Comparison of ENCODE assay signal across 8 cellular contexts in the genomic region with DNA sequence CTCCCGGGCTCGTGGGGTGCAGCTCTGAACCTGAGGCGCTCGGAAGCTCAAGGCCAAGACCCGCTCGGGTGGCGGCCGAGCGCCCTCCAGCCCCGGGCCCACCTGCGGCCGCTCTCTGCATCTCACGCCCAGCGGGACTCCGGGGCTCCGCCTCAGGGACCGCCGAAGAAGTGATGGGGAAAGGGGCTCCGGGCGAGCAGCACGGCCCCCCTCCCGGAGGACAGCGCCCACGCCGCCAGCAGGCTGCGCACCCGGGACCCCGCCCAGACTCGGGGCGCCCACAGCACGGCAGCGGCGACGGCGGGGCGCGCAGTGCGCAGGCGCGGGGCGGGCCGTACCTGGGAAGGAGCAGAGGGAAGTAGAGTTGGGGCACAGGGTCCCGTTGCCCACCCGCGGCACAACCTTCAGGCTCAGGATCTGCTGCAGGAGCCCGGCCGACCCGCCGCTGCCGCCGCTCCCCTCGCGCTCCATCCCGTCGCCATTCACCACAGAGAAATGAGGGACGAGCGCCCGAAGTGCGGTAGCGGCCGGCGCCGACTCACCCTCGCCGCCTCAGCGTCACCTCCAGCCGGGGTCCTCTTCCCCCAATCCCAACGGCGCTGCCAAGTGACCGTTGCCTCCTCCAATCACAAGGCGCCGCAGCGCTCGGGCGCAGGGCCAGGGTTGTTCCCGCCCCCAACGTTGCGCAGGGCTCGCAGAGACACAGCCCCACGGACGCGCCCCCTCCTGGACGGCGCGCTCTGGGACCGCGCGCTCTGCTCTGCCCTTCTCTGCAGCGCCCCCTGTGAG. TPM values are rescaled to one million over a fixed set of nuclear protein-coding genes. Genes with fewer than 3 reads are reported as not detected.
DNase-seq lines count a peak whose midpoint lies in the region; ATAC-seq and TF ChIP-seq lines count a peak whose summit lies in the region.

Gene TMEM170A, minus strand, starts transcription at position 560 of the 789 bp plus-strand sequence. Its CDS starts 89 bp downstream, at position 471.

- H3F3A ChIP-seq in SU-DHL-6 (ENCODE audit: insufficient read depth) = 0 out of 2 replicates have a peak, but pooled peaks cover 3% of the 10 kb centered on the region

- POLR2A ChIA-PET in activated naive CD8-positive, alpha-beta T cell treated with anti-CD3 and anti-CD28 coated beads, Interleukin-2, amount 10 ng/mL, durations not matched to agents 7 days and 5 days (lab: Charles Lee) = interaction anchor here (0.8 to 2.0 kb wide), 5 partner anchors 31 to 264 kb away, joined by 3 to 19 read pairs (median 5); partner anchors contain the start of genes ADAT1, CFDP1, KARS1 and TERF2IP

- H3K4me1 Mint-ChIP-seq in activated naive CD8-positive, alpha-beta T cell treated with anti-CD3 and anti-CD28 coated beads, Interleukin-2, amount 10 ng/mL, durations not matched to agents 7 days and 5 days = peaks cover 22% of the 10 kb centered on the region

- DNase-seq in NCI-H128 (lab: John Stamatoyannopoulos, UW; ENCODE audit: unreplicated experiment) = peak; percentile 88
- DNase-seq in activated naive CD8-positive, alpha-beta T cell treated with anti-CD3 and anti-CD28 coated beads, Interleukin-2, amount 10 ng/mL, durations not matched to agents 7 days and 5 days = peak; percentile 99
- peak; percentile 97 to 100 (median 99) for DNase-seq in head of caudate nucleus
- peak; percentile 100 for DNase-seq in ovary
- peak; percentile 99 to 100 for DNase-seq in thyroid gland

- intact Hi-C loops in head of caudate nucleus (cut with DNase I) (loop anchor here (10.0 kb wide), 2 partner anchors 160 to 300 kb away; partner anchors contain the start of gene ADAT1), ovary (cut with DNase I) (no loop called here), thyroid gland (cut with DNase I) (loop anchor here (2.0 kb wide), 1 partner anchor 32 kb away; the partner anchor contains the start of gene CFDP1)

- 0 to 1% (median 0%) methylated on average over 37 to 88 of the region's 89 CpGs for WGBS in ovary, 3 donors
- 0% methylated on average over 9 to 21 of the region's 89 CpGs for WGBS in thyroid gland, 2 donors

- peaks cover 12% of the 10 kb centered on the region for H3K36me3 Mint-ChIP-seq in activated naive CD8-positive, alpha-beta T cell treated with anti-CD3 and anti-CD28 coated beads, Interleukin-2, amount 10 ng/mL, durations not matched to agents 7 days and 5 days

- H3K27ac Mint-ChIP-seq in activated naive CD8-positive, alpha-beta T cell treated with anti-CD3 and anti-CD28 coated beads, Interleukin-2, amount 10 ng/mL, durations not matched to agents 7 days and 5 days = peak within 1 kb of the TSS; percentile 91

- no peaks in the 10 kb centered on the region for H3K36me3 ChIP-seq in SU-DHL-6 (ENCODE audit: low read length)
- no peaks in the 10 kb centered on the region for H3K36me3 ChIP-seq in ovary
- H3K36me3 ChIP-seq in thyroid gland = no peaks in the 10 kb centered on the region

- H3K4me3 Mint-ChIP-seq in activated naive CD8-positive, alpha-beta T cell treated with anti-CD3 and anti-CD28 coated beads, Interleukin-2, amount 10 ng/mL, durations not matched to agents 7 days and 5 days = peak within 1 kb of the TSS; percentile 92

- peak within 1 kb of the TSS; percentile 78 for H3K9ac ChIP-seq in SU-DHL-6 (ENCODE audit: low read length)

- H3K79me2 ChIP-seq in SU-DHL-6 (ENCODE audit: insufficient read depth, low read length) = peaks cover 46% of the 10 kb centered on the region

- H3K27me3 ChIP-seq in SU-DHL-6 (ENCODE audit: low read length) = no peaks in the 10 kb centered on the region
- H3K27me3 ChIP-seq in ovary = no peaks in the 10 kb centered on the region
- H3K27me3 ChIP-seq in thyroid gland = no peaks in the 10 kb centered on the region

- peak within 1 kb of the TSS; percentile 82 for H3K4me2 ChIP-seq in SU-DHL-6 (ENCODE audit: low read depth, low read length, poor library complexity, severe bottlenecking)

- TF ChIP-seq POLR2A in ovary (IDR thresholded peaks at IDR 0.05) (peak; percentile 94), thyroid gland (IDR thresholded peaks at IDR 0.05) (peak; percentile 21 to 94)

- peak within 1 kb of the TSS; percentile 71 for H2AFZ ChIP-seq in SU-DHL-6 (ENCODE audit: low read depth, low read length, severe bottlenecking)

- H4K20me1 ChIP-seq in SU-DHL-6 (ENCODE audit: low read depth, low read length) = no peaks in the 10 kb centered on the region

- ATAC-seq in HG02759 (IDR thresholded peaks at IDR 0.05; ENCODE audit: unreplicated experiment) = peak; percentile 96
- peak; percentile 96 for ATAC-seq in activated naive CD8-positive, alpha-beta T cell treated with anti-CD3 and anti-CD28 coated beads, Interleukin-2, amount 10 ng/mL, durations not matched to agents 7 days and 5 days (ENCODE audit: low read depth)

- TF ChIP-seq CTCF in GM12873 (IDR thresholded peaks at IDR 0.05; ENCODE audit: insufficient read depth, low read depth, low read length, missing control alignments) = peak; percentile 100
- no peak for TF ChIP-seq CTCF in SU-DHL-6 (IDR thresholded peaks at IDR 0.05; ENCODE audit: insufficient read depth, low read length, poor library complexity, severe bottlenecking)
- peak; percentile 100 for TF ChIP-seq CTCF in ovary (IDR thresholded peaks at IDR 0.05)
- TF ChIP-seq CTCF in thyroid gland (IDR thresholded peaks at IDR 0.05) = peak; percentile 99 to 100 (median 100)

- no peaks in the 10 kb centered on the region for H3K4me1 ChIP-seq in ovary (ENCODE audit: insufficient read depth)
- H3K4me1 ChIP-seq in thyroid gland = peaks cover 6 to 16% of the 10 kb centered on the region in 2 donors

- no peaks in the 10 kb centered on the region for H3K9me3 Mint-ChIP-seq in activated naive CD8-positive, alpha-beta T cell treated with anti-CD3 and anti-CD28 coated beads, Interleukin-2, amount 10 ng/mL, durations not matched to agents 7 days and 5 days

- peak within 1 kb of the TSS; percentile 69 for H3K4me3 ChIP-seq in SU-DHL-6 (ENCODE audit: insufficient read depth, low read length, poor library complexity, severe bottlenecking)
- H3K4me3 ChIP-seq in ovary = peak within 1 kb of the TSS; percentile 98
- peak within 1 kb of the TSS; percentile 64 to 89 (median 84) for H3K4me3 ChIP-seq in thyroid gland (replicated peaks in 1 of 3)

- no peaks in the 10 kb centered on the region for H3K27me3 Mint-ChIP-seq in activated naive CD8-positive, alpha-beta T cell treated with anti-CD3 and anti-CD28 coated beads, Interleukin-2, amount 10 ng/mL, durations not matched to agents 7 days and 5 days

- H3K27ac ChIP-seq in SU-DHL-6 (ENCODE audit: low read depth, low read length) = peak within 1 kb of the TSS; percentile 65
- peak within 1 kb of the TSS; percentile 92 to 95 for H3K27ac ChIP-seq in ovary
- peak within 1 kb of the TSS; percentile 82 to 95 (median 86) for H3K27ac ChIP-seq in thyroid gland

- peak; percentile 8 for TF ChIP-seq EP300 in ovary (IDR thresholded peaks at IDR 0.05)

- H3K9me3 ChIP-seq in SU-DHL-6 (ENCODE audit: insufficient read depth, low read length) (no peaks in the 10 kb centered on the region), ovary (no peaks in the 10 kb centered on the region), thyroid gland (no peaks in the 10 kb centered on the region)

- no peaks in the 10 kb centered on the region for H3K9me2 ChIP-seq in SU-DHL-6 (replicated peaks; ENCODE audit: insufficient read depth, low read length)

RNA-seq across cellular contexts. Expression of gene TMEM170A, which starts in this region (rescaled TPM):
- total RNA-seq in activated naive CD8-positive, alpha-beta T cell treated with anti-CD3 and anti-CD28 coated beads, Interleukin-2, amount 10 ng/mL, durations not matched to agents 7 days and 5 days = 10 to 100 TPM; 37.3 to 38.9 TPM
- 10 to 100 TPM; 20.7 to 29.0 (median 24.2) TPM for total RNA-seq in ovary
- polyA plus RNA-seq in ovary = 10 to 100 TPM in 1 of 2 donors, 1 to 10 TPM in 1; 8.6 to 14.8 TPM
- 10 to 100 TPM; 27.1 to 41.9 (median 30.7) TPM for total RNA-seq in thyroid gland

Comparison
In these comparisons a context has a peak if more than half of its experiments do, and no peak if none do; other contexts are left out.
1. Peak in every context shown above with its lines: DNase-seq, ATAC-seq, H3K4me3 ChIP-seq and H3K27ac ChIP-seq.
2. intact Hi-C loops: an anchor here in head of caudate nucleus (10.0 kb wide) and thyroid gland (2.0 kb wide); none called in ovary.